20 cellular contexts compared by ENCODE assay signal in the genomic region with DNA sequence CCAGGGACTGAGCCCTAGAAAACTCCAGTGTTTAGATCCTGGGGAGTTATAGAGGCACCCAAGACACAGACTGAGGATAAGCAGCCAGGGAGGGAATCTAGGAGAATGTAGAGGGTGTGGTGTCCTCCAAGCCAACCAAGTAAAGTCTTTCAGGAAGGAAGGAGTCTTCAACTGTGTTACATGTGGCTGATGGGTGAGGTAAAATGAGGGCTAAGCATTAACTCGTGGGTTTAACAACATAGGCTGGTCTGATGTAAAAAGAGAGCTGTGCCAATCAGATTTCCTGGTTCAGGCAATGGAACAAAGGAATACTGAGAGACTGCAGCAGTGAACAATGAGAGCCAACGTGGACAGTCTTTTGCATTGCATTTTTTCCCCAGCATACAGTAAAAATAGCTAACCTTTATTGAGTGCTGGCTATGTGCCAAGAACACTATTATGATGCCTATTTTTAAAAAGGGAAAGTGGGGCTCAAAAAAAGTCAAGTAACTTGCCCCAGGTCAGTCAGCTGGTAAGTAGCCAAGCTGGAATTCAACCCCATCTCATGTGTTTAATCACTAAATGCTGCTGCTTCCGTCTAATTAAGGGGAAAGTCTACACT. TPM values are rescaled to one million over a fixed set of nuclear protein-coding genes. Genes with fewer than 3 reads are reported as not detected.
A peak's percentile ranks its signal among the peaks of the same experiment; 100 is the strongest.
DNase-seq lines count a peak whose midpoint lies in the region; ATAC-seq and TF ChIP-seq lines count a peak whose summit lies in the region.
"Had no signal": no experiment of that assay in that cellular context is flagged by ENCODE, and none has a peak within 500 bp of the region (broad histone marks: within the 10 kb centered on the region; RNA-seq: fewer than 3 reads in every experiment).

No MANE protein-coding gene starts in this region.

- no peak overlapping the region for H3K27ac ChIP-seq in brain microvascular endothelial cell
- H3K27ac ChIP-seq: adrenal gland, PC-9, right atrium auricular region had no signal

- no peak overlapping the region for H3K4me2 ChIP-seq in Loucy (ENCODE audit: low read depth, low read length, poor library complexity, severe bottlenecking)
- H3K4me2 ChIP-seq: PC-9 had no signal

- H3K4me1 ChIP-seq in Loucy (ENCODE audit: insufficient read depth, low read length, poor library complexity, severe bottlenecking) (peaks cover 9% of the 10 kb centered on the region), mucosa of descending colon (ENCODE audit: low read depth) (no peaks in the 10 kb centered on the region)
- H3K4me1 ChIP-seq: adrenal gland, right atrium auricular region had no signal

- no peaks in the 10 kb centered on the region for H3K9me3 ChIP-seq in Loucy (ENCODE audit: insufficient read depth, low read depth, low read length)
- no peaks in the 10 kb centered on the region for H3K9me3 ChIP-seq in mucosa of descending colon
- H3K9me3 ChIP-seq: adrenal gland had no signal

- H4K20me1 ChIP-seq in Loucy (ENCODE audit: insufficient read depth, low read length, poor library complexity, severe bottlenecking) = no peaks in the 10 kb centered on the region

- H3K4me3 ChIP-seq in Loucy (ENCODE audit: low read length, poor library complexity, severe bottlenecking) = no peak overlapping the region
- no peak overlapping the region for H3K4me3 ChIP-seq in cardiac fibroblast (replicated peaks in 1 of 2; ENCODE audit: low read depth in 2 of 2, low read length in 2 of 2)
- no peak overlapping the region for H3K4me3 ChIP-seq in mucosa of descending colon
- H3K4me3 ChIP-seq in brain microvascular endothelial cell (ENCODE audit: low read depth, low read length) = no peak overlapping the region
- H3K4me3 ChIP-seq: adrenal gland, PC-9, right atrium auricular region had no signal

- no peaks in the 10 kb centered on the region for H3K79me2 ChIP-seq in Loucy (ENCODE audit: insufficient read depth, low read length)

- DNase-seq in NCI-H146 (lab: John Stamatoyannopoulos, UW) = peak; percentile 6
- no peak for DNase-seq in NCI-H146 treated with DMSO at 0.1 percent for 48 hours (lab: John Stamatoyannopoulos, UW; ENCODE audit: unreplicated experiment)
- peak; percentile 14 to 21 for DNase-seq in cardiac fibroblast (ENCODE audit: low read depth in 2 of 2)
- no peak for DNase-seq in mucosa of descending colon
- no peak for DNase-seq in brain microvascular endothelial cell
- no peak for DNase-seq in KG1 (lab: John Stamatoyannopoulos, UW)
- DNase-seq: activated CD4-positive, alpha-beta T cell treated with anti-CD3 and anti-CD28 coated beads, Interleukin-2, amount 10 ng/mL, durations not matched to agents 24 days and 14 days; cortex of kidney; left cardiac atrium; naive thymus-derived CD8-positive, alpha-beta T cell; NCI-H1436 treated with DMSO at 0.1 percent for 48 hours; NCI-H226; PC-9; SHP77 treated with DMSO at 0.1 percent for 48 hours; trophoblast cell had no signal

- no peaks in the 10 kb centered on the region for H3F3A ChIP-seq in Loucy (ENCODE audit: low read depth)

- TF ChIP-seq CTCF in Loucy (conservative IDR thresholded peaks at IDR 0.05; ENCODE audit: low read length) = no peak
- no peak for TF ChIP-seq CTCF in cardiac fibroblast (IDR thresholded peaks at IDR 0.05; ENCODE audit: low read depth, low read length)
- TF ChIP-seq CTCF in mucosa of descending colon (IDR thresholded peaks at IDR 0.05) = no peak
- TF ChIP-seq CTCF in brain microvascular endothelial cell (IDR thresholded peaks at IDR 0.05; ENCODE audit: low read depth, low read length, missing control alignments) = no peak

- 0 out of 2 replicates have a peak overlapping the region, but pooled peaks have one; percentile 10 for H2AFZ ChIP-seq in Loucy (ENCODE audit: low read length)
- H2AFZ ChIP-seq: PC-9 had no signal

- H3K9me2 ChIP-seq in Loucy (replicated peaks; ENCODE audit: low read depth, low read length) = no peaks in the 10 kb centered on the region

- intact Hi-C loops in mucosa of descending colon (cut with DNase I, micrococcal nuclease) = no loop called here

- ATAC-seq in mucosa of descending colon (peak; percentile 83), HG03280 (IDR thresholded peaks at IDR 0.05; ENCODE audit: unreplicated experiment) (no peak)
- ATAC-seq: left cardiac atrium; naive thymus-derived CD8-positive, alpha-beta T cell had no signal

- in situ Hi-C loops in brain microvascular endothelial cell (cut with HindIII; ENCODE audit: low pct_ligation_motif_present, low sequenced_read_pairs) = no loop called here

- H3K9ac ChIP-seq in Loucy (ENCODE audit: low read depth, low read length, poor library complexity, severe bottlenecking) = no peak overlapping the region

- no peaks in the 10 kb centered on the region for H3K27me3 ChIP-seq in Loucy (ENCODE audit: insufficient read depth, low read length, poor library complexity, severe bottlenecking)
- no peaks in the 10 kb centered on the region for H3K27me3 ChIP-seq in brain microvascular endothelial cell (replicated peaks)
- H3K27me3 ChIP-seq: adrenal gland, right atrium auricular region had no signal

- no peaks in the 10 kb centered on the region for H3K36me3 ChIP-seq in Loucy (ENCODE audit: insufficient read depth, low read length)
- no peaks in the 10 kb centered on the region for H3K36me3 ChIP-seq in mucosa of descending colon (ENCODE audit: low read depth)
- no peaks in the 10 kb centered on the region for H3K36me3 ChIP-seq in brain microvascular endothelial cell (replicated peaks)
- H3K36me3 ChIP-seq: adrenal gland, right atrium auricular region had no signal

RNA-seq across cellular contexts. Expression of gene DLGAP3, which starts 31.1 kb away (rescaled TPM):
- under 1 TPM; 0.35 to 0.60 (median 0.41) TPM for total RNA-seq in mucosa of descending colon
- total RNA-seq: osteoblast, PC-9 had no signal

RNA-seq across cellular contexts. Expression of gene SMIM12, which starts 38.8 kb away (rescaled TPM):
- total RNA-seq in mucosa of descending colon = 10 to 100 TPM; 50.8 to 53.8 (median 51.8) TPM

Comparison
In these comparisons a context has a peak if more than half of its experiments do, and no peak if none do; other contexts are left out.
1. DNase-seq: peak in NCI-H146 (single experiment) and cardiac fibroblast (2 of 2); none in NCI-H146 treated with DMSO at 0.1 percent for 48 hours (single experiment), mucosa of descending colon (0 of 3), brain microvascular endothelial cell (single experiment) and KG1 (single experiment).